1 cellular context compared by ENCODE assay signal in the genomic region with DNA sequence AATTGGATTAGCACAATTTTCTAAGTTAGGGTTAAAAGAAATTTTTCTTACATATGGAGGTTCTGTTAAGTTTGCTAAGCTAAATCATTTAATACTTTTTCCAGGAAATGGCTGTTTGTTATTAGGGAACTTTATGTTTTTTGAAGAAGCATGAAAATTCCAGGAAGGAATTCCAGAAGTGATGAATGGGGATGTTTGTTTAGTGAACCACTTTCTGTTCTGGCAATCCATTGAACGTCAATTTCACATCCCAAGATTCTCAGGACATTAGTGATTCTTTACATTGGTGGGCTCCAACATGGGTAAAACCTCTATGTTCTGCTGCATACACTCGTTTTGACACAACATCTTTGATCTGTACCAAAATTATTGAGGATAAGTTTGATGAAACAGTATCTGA.
TF ChIP-seq lines count a peak whose summit lies in the region.

No MANE protein-coding gene starts in this region.

TF ChIP-seq in A549, 52 proteins besides CTCF, POLR2A, EP300 and RAD21 (continued from another document):
- TF ChIP-seq NFE2L2 (conservative IDR thresholded peaks at IDR 0.05; ENCODE audit: low read length), result no peak
- no peak for TF ChIP-seq CBX2 (IDR thresholded peaks at IDR 0.05; ENCODE audit: borderline replicate concordance, low read depth)
- no peak for TF ChIP-seq JUN (IDR thresholded peaks at IDR 0.05)
- TF ChIP-seq TP53 (CRISPR knock-in tag; IDR thresholded peaks at IDR 0.05), result no peak
- TF ChIP-seq MAFK (IDR thresholded peaks at IDR 0.05; ENCODE audit: partially characterized antibody), result no peak
- TF ChIP-seq, protein P1, sequence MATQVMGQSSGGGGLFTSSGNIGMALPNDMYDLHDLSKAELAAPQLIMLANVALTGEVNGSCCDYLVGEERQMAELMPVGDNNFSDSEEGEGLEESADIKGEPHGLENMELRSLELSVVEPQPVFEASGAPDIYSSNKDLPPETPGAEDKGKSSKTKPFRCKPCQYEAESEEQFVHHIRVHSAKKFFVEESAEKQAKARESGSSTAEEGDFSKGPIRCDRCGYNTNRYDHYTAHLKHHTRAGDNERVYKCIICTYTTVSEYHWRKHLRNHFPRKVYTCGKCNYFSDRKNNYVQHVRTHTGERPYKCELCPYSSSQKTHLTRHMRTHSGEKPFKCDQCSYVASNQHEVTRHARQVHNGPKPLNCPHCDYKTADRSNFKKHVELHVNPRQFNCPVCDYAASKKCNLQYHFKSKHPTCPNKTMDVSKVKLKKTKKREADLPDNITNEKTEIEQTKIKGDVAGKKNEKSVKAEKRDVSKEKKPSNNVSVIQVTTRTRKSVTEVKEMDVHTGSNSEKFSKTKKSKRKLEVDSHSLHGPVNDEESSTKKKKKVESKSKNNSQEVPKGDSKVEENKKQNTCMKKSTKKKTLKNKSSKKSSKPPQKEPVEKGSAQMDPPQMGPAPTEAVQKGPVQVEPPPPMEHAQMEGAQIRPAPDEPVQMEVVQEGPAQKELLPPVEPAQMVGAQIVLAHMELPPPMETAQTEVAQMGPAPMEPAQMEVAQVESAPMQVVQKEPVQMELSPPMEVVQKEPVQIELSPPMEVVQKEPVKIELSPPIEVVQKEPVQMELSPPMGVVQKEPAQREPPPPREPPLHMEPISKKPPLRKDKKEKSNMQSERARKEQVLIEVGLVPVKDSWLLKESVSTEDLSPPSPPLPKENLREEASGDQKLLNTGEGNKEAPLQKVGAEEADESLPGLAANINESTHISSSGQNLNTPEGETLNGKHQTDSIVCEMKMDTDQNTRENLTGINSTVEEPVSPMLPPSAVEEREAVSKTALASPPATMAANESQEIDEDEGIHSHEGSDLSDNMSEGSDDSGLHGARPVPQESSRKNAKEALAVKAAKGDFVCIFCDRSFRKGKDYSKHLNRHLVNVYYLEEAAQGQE (IDR thresholded peaks at IDR 0.05), result no peak
- no peak for TF ChIP-seq MYC (IDR thresholded peaks at IDR 0.05; ENCODE audit: borderline replicate concordance, low read length)
